Comparison of ENCODE assay signal across 16 cellular contexts in genomic region chr3:128167973-128168674, GRCh38. TPM values are rescaled to one million over a fixed set of nuclear protein-coding genes. Genes with fewer than 3 reads are reported as not detected.
A peak's percentile ranks its signal among the peaks of the same experiment; 100 is the strongest.
DNase-seq lines count a peak whose midpoint lies in the region; ATAC-seq and TF ChIP-seq lines count a peak whose summit lies in the region.
"Had no signal": no experiment of that assay in that cellular context is flagged by ENCODE, and none has a peak within 500 bp of the region (broad histone marks: within the 10 kb centered on the region; RNA-seq: fewer than 3 reads in every experiment).

No MANE protein-coding gene starts in this region.

- no peak for ATAC-seq in GM21576 (IDR thresholded peaks at IDR 0.05; ENCODE audit: unreplicated experiment)
- ATAC-seq: mucosa of descending colon had no signal

- H3K27me3 Mint-ChIP-seq in mesothelial cell of epicardium (ENCODE audit: low read depth), result no peaks in the 10 kb centered on the region
- H3K27me3 Mint-ChIP-seq: activated CD4-positive, alpha-beta T cell treated with anti-CD3 and anti-CD28 coated beads, Interleukin-2, amount 10 ng/mL, durations not matched to agents 7 days and 5 days; B cell; stimulated activated naive CD8-positive, alpha-beta T cell treated with anti-CD3 and anti-CD28 coated beads, Interleukin-15, Interleukin-2, amounts not matched to agents 100 ng/mL and 50 ng/mL, for 24 hours had no signal

- peaks cover 39% of the 10 kb centered on the region for H3K4me1 Mint-ChIP-seq in mesothelial cell of epicardium
- H3K4me1 Mint-ChIP-seq: activated CD4-positive, alpha-beta T cell treated with anti-CD3 and anti-CD28 coated beads, Interleukin-2, amount 10 ng/mL, durations not matched to agents 7 days and 5 days had no signal

- DNase-seq in EH (ENCODE audit: low read depth) (peak; percentile 41), NOMO-1 treated with DMSO at 0.1 percent for 48 hours (lab: John Stamatoyannopoulos, UW; ENCODE audit: unreplicated experiment) (peak; percentile 78), fibroblast of gingiva (ENCODE audit: low read depth) (peak; percentile 31), mesothelial cell of epicardium (ENCODE audit: low spot score in 2 of 2, unreplicated experiment in 2 of 2) (no peak), DMS153 (lab: John Stamatoyannopoulos, UW) (no peak), anterior cingulate cortex (lab: John Stamatoyannopoulos, UW) (no peak)
- no peak for DNase-seq in stimulated activated CD8-positive, alpha-beta memory T cell treated with anti-CD3 and anti-CD28 coated beads, Interleukin-4, amount 100 ng/mL, for 48 hours
- DNase-seq: activated CD4-positive, alpha-beta T cell treated with anti-CD3 and anti-CD28 coated beads, Interleukin-2, amount 10 ng/mL, durations not matched to agents 7 days and 5 days; DND-41; mucosa of descending colon; NCI-H2081 treated with DMSO at 0.1 percent for 48 hours had no signal

- no peaks in the 10 kb centered on the region for H3K36me3 Mint-ChIP-seq in mesothelial cell of epicardium

- H3K4me3 Mint-ChIP-seq in mesothelial cell of epicardium, result no peak overlapping the region
- H3K4me3 Mint-ChIP-seq: activated CD4-positive, alpha-beta T cell treated with anti-CD3 and anti-CD28 coated beads, Interleukin-2, amount 10 ng/mL, durations not matched to agents 7 days and 5 days; B cell; stimulated activated naive CD8-positive, alpha-beta T cell treated with anti-CD3 and anti-CD28 coated beads, Interleukin-15, Interleukin-2, amounts not matched to agents 100 ng/mL and 50 ng/mL, for 24 hours; T-helper 1 cell treated with Interleukin-12 subunit alpha and Interleukin-12 subunit beta and Interleukin-4 antibody, amounts not matched to agents 30 μg/mL and 1 μg/mL, for 36 hours had no signal

- no peaks in the 10 kb centered on the region for H3K9me3 Mint-ChIP-seq in mesothelial cell of epicardium
- H3K9me3 Mint-ChIP-seq: activated CD4-positive, alpha-beta T cell treated with anti-CD3 and anti-CD28 coated beads, Interleukin-2, amount 10 ng/mL, durations not matched to agents 7 days and 5 days; activated T-helper 2 cell treated with anti-CD3 and anti-CD28 coated beads, Interferon-gamma antibody, Interleukin-2, Interleukin-4, amounts not matched to agents 10 μg/mL and 5 μg/mL and 100 μg/mL, durations not matched to agents 14 hours and 24 hours and 36 hours; stimulated activated naive CD8-positive, alpha-beta T cell treated with anti-CD3 and anti-CD28 coated beads, Interleukin-15, Interleukin-2, amounts not matched to agents 100 ng/mL and 50 ng/mL, for 24 hours; T-helper 1 cell treated with Interleukin-12 subunit alpha and Interleukin-12 subunit beta and Interleukin-4 antibody, amounts not matched to agents 30 μg/mL and 1 μg/mL, for 36 hours had no signal

- TF ChIP-seq CTCF in mesothelial cell of epicardium (IDR thresholded peaks at IDR 0.05; ENCODE audit: unreplicated experiment), result no peak

- H3K27ac Mint-ChIP-seq in mesothelial cell of epicardium, result peak overlapping the region; percentile 80
- H3K27ac Mint-ChIP-seq: activated CD4-positive, alpha-beta T cell treated with anti-CD3 and anti-CD28 coated beads, Interleukin-2, amount 10 ng/mL, durations not matched to agents 7 days and 5 days; activated T-helper 2 cell treated with anti-CD3 and anti-CD28 coated beads, Interferon-gamma antibody, Interleukin-2, Interleukin-4, amounts not matched to agents 10 μg/mL and 5 μg/mL and 100 μg/mL, durations not matched to agents 14 hours and 24 hours and 36 hours; B cell; stimulated activated naive CD8-positive, alpha-beta T cell treated with anti-CD3 and anti-CD28 coated beads, Interleukin-15, Interleukin-2, amounts not matched to agents 100 ng/mL and 50 ng/mL, for 24 hours; T-helper 1 cell treated with Interleukin-12 subunit alpha and Interleukin-12 subunit beta and Interleukin-4 antibody, amounts not matched to agents 30 μg/mL and 1 μg/mL, for 36 hours had no signal

RNA-seq across cellular contexts. Expression of gene EEFSEC, which starts 14.8 kb away (rescaled TPM):
- 17.2 to 19.4 TPM (median 18.6 TPM) in 3 replicates for total RNA-seq in mesothelial cell of epicardium

RNA-seq across cellular contexts. Expression of gene RUVBL1, which starts 44.5 kb away (rescaled TPM):
- total RNA-seq in mesothelial cell of epicardium, result 37.8 to 40.6 TPM (median 38.6 TPM) in 3 replicates

Comparison
In these comparisons a context has a peak if more than half of its experiments do, and no peak if none do; other contexts are left out.
1. DNase-seq: peak in EH (single experiment), NOMO-1 treated with DMSO at 0.1 percent for 48 hours (single experiment) and fibroblast of gingiva (single experiment); none in mesothelial cell of epicardium (0 of 2), stimulated activated CD8-positive, alpha-beta memory T cell treated with anti-CD3 and anti-CD28 coated beads, Interleukin-4, amount 100 ng/mL, for 48 hours (single experiment), DMS153 (single experiment) and anterior cingulate cortex (0 of 58).